Comparison of ENCODE assay signal across 11 cellular contexts in the genomic region with DNA sequence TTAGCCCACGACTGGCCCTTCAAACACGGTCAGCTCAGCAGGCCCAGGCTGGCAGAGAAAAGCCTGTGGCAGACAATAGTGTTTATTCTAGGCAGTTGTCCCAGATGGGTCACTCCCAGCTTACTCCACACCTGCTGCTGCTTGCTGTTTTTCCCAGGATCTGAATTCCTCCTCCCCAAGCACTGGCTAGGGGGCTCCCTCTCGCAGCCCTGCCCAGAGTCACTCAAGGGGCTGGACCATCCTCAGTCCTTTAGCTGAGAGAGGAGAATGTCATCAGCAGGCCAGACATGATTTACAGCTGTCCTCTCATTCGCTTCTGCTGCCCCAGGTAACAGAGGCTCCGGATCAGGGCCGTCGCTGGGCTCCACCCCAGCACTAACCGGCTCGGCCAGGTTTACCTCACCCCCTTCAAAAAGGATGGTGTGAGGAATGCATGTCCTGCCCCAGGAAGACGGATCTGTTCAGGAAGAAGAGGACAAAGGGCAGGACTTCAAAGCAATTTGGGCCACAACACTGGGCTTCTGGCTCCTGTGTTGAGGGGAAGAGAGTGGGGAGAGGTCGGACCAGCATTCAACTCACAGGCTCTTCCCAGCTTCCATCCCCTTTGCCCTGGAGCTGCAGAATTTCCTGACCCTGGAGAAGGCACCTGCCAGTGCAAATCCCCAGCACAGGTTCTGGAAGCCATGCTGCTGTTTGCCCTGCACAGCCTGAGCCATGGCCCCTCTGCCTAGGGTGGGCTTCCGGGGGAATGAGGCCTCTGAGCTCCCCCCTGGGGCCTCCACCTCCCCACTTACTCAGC. TPM values are rescaled to one million over a fixed set of nuclear protein-coding genes. Genes with fewer than 3 reads are reported as not detected.
DNase-seq lines count a peak whose midpoint lies in the region; ATAC-seq and TF ChIP-seq lines count a peak whose summit lies in the region.
"Had no signal": no experiment of that assay in that cellular context is flagged by ENCODE, and none has a peak within 500 bp of the region (broad histone marks: within the 10 kb centered on the region; RNA-seq: fewer than 3 reads in every experiment).

No MANE protein-coding gene starts in this region.

- H3K27me3 ChIP-seq in PC-9 (ENCODE audit: insufficient read depth, low read depth) (no peaks in the 10 kb centered on the region), suprapubic skin (no peaks in the 10 kb centered on the region)

- POLR2A ChIA-PET in PC-9 (lab: Charles Lee; ENCODE audit: unreplicated experiment) = interaction anchor here (0.5 to 0.6 kb wide), 3 partner anchors 47 to 998 kb away, joined by 3 to 10 read pairs (median 3); a partner anchor contains a TSS

- H3F3A ChIP-seq in PC-9 (ENCODE audit: insufficient read depth, low read depth) = peaks cover 29% of the 10 kb centered on the region

- peak overlapping the region; percentile 66 for H3K27ac ChIP-seq in PC-9
- H3K27ac ChIP-seq in suprapubic skin = peak overlapping the region; percentile 82

- H3K36me3 ChIP-seq in PC-9 (ENCODE audit: low read depth) (no peaks in the 10 kb centered on the region), suprapubic skin (no peaks in the 10 kb centered on the region)

- intact Hi-C loops in PC-9 (cut with micrococcal nuclease; ENCODE audit: unreplicated experiment) = loop anchor here (5.0 to 10.0 kb wide), 2 partner anchors 34 to 121 kb away; a partner anchor contains a TSS

- no TSS peak for BruUV-seq in PC-9 (replicated peaks; lab: Mats Ljungman, UMichigan)

- DNase-seq in NCI-H2227 (lab: John Stamatoyannopoulos, UW; ENCODE audit: unreplicated experiment) (peak; percentile 2), NCI-H2227 treated with DMSO at 0.1 percent for 48 hours (lab: John Stamatoyannopoulos, UW) (no peak), PC-9 (peak; percentile 75 to 90), islet precursor cell (peak; percentile 98), suprapubic skin (ENCODE audit: low spot score in 2 of 2) (no peak), HK-2 (ENCODE audit: unreplicated experiment) (no peak)
- DNase-seq: Karpas-422, SK-N-SH had no signal

- TF ChIP-seq EP300 in suprapubic skin (IDR thresholded peaks at IDR 0.05) = no peak

- H2AFZ ChIP-seq in PC-9 = peak overlapping the region; percentile 53

- H3K9me3 ChIP-seq in PC-9 (ENCODE audit: insufficient read depth, low read depth) (no peaks in the 10 kb centered on the region), suprapubic skin (no peaks in the 10 kb centered on the region)
- H3K9me3 ChIP-seq: SK-N-SH had no signal

- WGBS in suprapubic skin = 39% methylated on average over 9 of the region's 12 CpGs

- H3K9me2 ChIP-seq in PC-9 (ENCODE audit: insufficient read depth) = no peaks in the 10 kb centered on the region
- H3K9me2 ChIP-seq: SK-N-SH had no signal

- peak overlapping the region; percentile 67 for H3K4me2 ChIP-seq in PC-9
- H3K4me2 ChIP-seq: SK-N-SH had no signal

- no peaks in the 10 kb centered on the region for H4K20me1 ChIP-seq in PC-9 (ENCODE audit: insufficient read depth)

- peaks cover 62% of the 10 kb centered on the region for H3K4me1 ChIP-seq in PC-9 (replicated peaks; ENCODE audit: insufficient read depth)
- peaks cover 60% of the 10 kb centered on the region for H3K4me1 ChIP-seq in suprapubic skin

- H3K4me3 ChIP-seq in PC-9 (peak overlapping the region; percentile 3; the same call in 1 of the 2 replicates), suprapubic skin (no peak overlapping the region)

- no peaks in the 10 kb centered on the region for H3K79me2 ChIP-seq in PC-9 (ENCODE audit: low read depth)

- ATAC-seq in HG02938 (IDR thresholded peaks at IDR 0.05; ENCODE audit: unreplicated experiment) (no peak), GM19455 (IDR thresholded peaks at IDR 0.05; ENCODE audit: unreplicated experiment) (no peak)

- CTCF ChIA-PET in PC-9 (lab: Charles Lee) = interaction anchor here (0.6 to 0.9 kb wide), 3 partner anchors 13 to 238 kb away, joined by 3 to 8 read pairs (median 3); no protein-coding TSS in a partner anchor

- TF ChIP-seq POLR2A in suprapubic skin (IDR thresholded peaks at IDR 0.05) = no peak

- TF ChIP-seq CTCF in PC-9 (conservative IDR thresholded peaks at IDR 0.05) (no peak), suprapubic skin (IDR thresholded peaks at IDR 0.05) (no peak)

RNA-seq across cellular contexts. Expression of a gene that starts 59.7 kb away (rescaled TPM):
- total RNA-seq in PC-9 (2021) = 13.4 and 16.5 TPM in 2 replicates
- total RNA-seq in suprapubic skin = 10 to 100 TPM; 11.1 to 31.8 (median 23.2) TPM
- total RNA-seq: frontal cortex had no signal

Comparison
In these comparisons a context has a peak if more than half of its experiments do, and no peak if none do; other contexts are left out.
1. DNase-seq: peak in NCI-H2227 (single experiment), PC-9 (2 of 2) and islet precursor cell (single experiment); none in NCI-H2227 treated with DMSO at 0.1 percent for 48 hours (single experiment), suprapubic skin (0 of 2) and HK-2 (single experiment).